ENCODE assay signal across 19 cellular contexts in genomic region chr18:34807106-34807796, GRCh38.
DNase-seq lines count a peak whose midpoint lies in the region; ATAC-seq, FAIRE-seq and TF ChIP-seq lines count a peak whose summit lies in the region.
"Had no signal": no experiment of that assay in that cellular context is flagged by ENCODE, and none has a peak within 500 bp of the region (broad histone marks: within the 10 kb centered on the region; RNA-seq: fewer than 3 reads in every experiment).

No MANE protein-coding gene starts in this region.

- H3K4me3 Mint-ChIP-seq in Calu3 (ENCODE audit: low read depth, unreplicated experiment): no peak overlapping the region
- H3K4me3 Mint-ChIP-seq in progenitor cell of endocrine pancreas (ENCODE audit: low read depth): no peak overlapping the region
- H3K4me3 Mint-ChIP-seq: activated CD4-positive, alpha-beta T cell treated with anti-CD3 and anti-CD28 coated beads for 36 hours; activated naive CD8-positive, alpha-beta T cell; naive B cell had no signal

- ATAC-seq in HepG2 (no peak), HG03442 (IDR thresholded peaks at IDR 0.05; ENCODE audit: unreplicated experiment) (no peak)
- ATAC-seq: activated CD4-positive, alpha-beta T cell treated with anti-CD3 and anti-CD28 coated beads for 36 hours had no signal

- CTCF ChIA-PET in Calu3 (lab: Charles Lee): interaction anchor here (0.8 to 1.1 kb wide), 2 partner anchors 19 to 33 kb away, joined by 3 read pairs; no protein-coding TSS in a partner anchor
- CTCF ChIA-PET in HepG2 (lab: Yijun Ruan, JAX; ENCODE audit: low intra/inter-chr PET ratio, low total read pairs): no interaction called here

- no peak overlapping the region for H3K4me3 ChIP-seq in HepG2 (replicated peaks in 1 of 3; ENCODE audit: insufficient read depth in 1 of 3, low read depth in 2 of 3, low read length in 3 of 3)
- H3K4me3 ChIP-seq: heart left ventricle had no signal

- no peaks in the 10 kb centered on the region for H3K9me3 ChIP-seq in HepG2 (ENCODE audit: low read length)
- H3K9me3 ChIP-seq: heart left ventricle had no signal

- no peaks in the 10 kb centered on the region for H3K27me3 ChIP-seq in HepG2 (ENCODE audit: control insufficient read depth in 1 of 2, insufficient read depth in 2 of 2, low read length in 2 of 2)
- H3K27me3 ChIP-seq: heart left ventricle had no signal

- H3K27ac Mint-ChIP-seq in Calu3 (ENCODE audit: unreplicated experiment): no peak overlapping the region
- no peak overlapping the region for H3K27ac Mint-ChIP-seq in progenitor cell of endocrine pancreas
- H3K27ac Mint-ChIP-seq: activated CD4-positive, alpha-beta T cell treated with anti-CD3 and anti-CD28 coated beads for 36 hours; activated naive CD8-positive, alpha-beta T cell; naive B cell had no signal

- H3K79me2 ChIP-seq in HepG2 (ENCODE audit: insufficient read depth, low read length): no peaks in the 10 kb centered on the region

- BruUV-seq in Calu3 (replicated peaks; lab: Mats Ljungman, UMichigan) (no TSS peak), HepG2 (replicated peaks; lab: Mats Ljungman, UMichigan) (no TSS peak)

- TF ChIP-seq POLR2A in HepG2 (IDR thresholded peaks at IDR 0.05; ENCODE audit: insufficient read depth in 1 of 2, low read depth in 2 of 2, low read length in 2 of 2): no peak

- H3K27ac ChIP-seq in HepG2 (ENCODE audit: extremely low read length, insufficient read depth, low read length): no peak overlapping the region
- H3K27ac ChIP-seq: epithelial cell of prostate had no signal

- DNase-seq in Calu3 (peak; percentile 8), NCI-H2196 (lab: John Stamatoyannopoulos, UW; ENCODE audit: unreplicated experiment) (peak; percentile 10), dermis blood vessel endothelial cell (peak; percentile 5), HepG2 (ENCODE audit: low spot score) (peak; percentile 4), progenitor cell of endocrine pancreas (ENCODE audit: low spot score, unreplicated experiment) (no peak)
- DNase-seq in stimulated activated CD4-positive, alpha-beta T cell treated with anti-CD3 and anti-CD28 coated beads, Interleukin-1b, Interleukin-23, amount 100 ng/mL, for 48 hours: no peak
- DNase-seq in NK-92 treated with Interleukin-12 subunit alpha and Interleukin-12 subunit beta, amount 100 ng/mL, for 24 hours (lab: John Stamatoyannopoulos, UW): no peak
- DNase-seq: activated CD4-positive, alpha-beta T cell treated with anti-CD3 and anti-CD28 coated beads for 36 hours; cerebellar nuclear complex; heart left ventricle; left ventricle myocardium superior; naive B cell; NCI-H2081 treated with DMSO at 0.1 percent for 48 hours; posterior cingulate gyrus; SHP77 treated with DMSO at 0.1 percent for 48 hours had no signal

- WGBS in HepG2 (ENCODE audit: low lambda C conversion rate): 90% methylated on average over 2 of the region's 2 CpGs

- in situ Hi-C loops in HepG2 (cut with HindIII; ENCODE audit: extremely low pct_ligation_motif_present, low pct_unique_long_range_greater_than_20kb): no loop called here

- H3K27me3 Mint-ChIP-seq in Calu3 (ENCODE audit: unreplicated experiment) (no peaks in the 10 kb centered on the region), progenitor cell of endocrine pancreas (no peaks in the 10 kb centered on the region)

- intact Hi-C loops in Calu3 (cut with micrococcal nuclease; ENCODE audit: unreplicated experiment): no loop called here
- intact Hi-C loops in HepG2 (cut with micrococcal nuclease; ENCODE audit: unreplicated experiment): no loop called here

- TF ChIP-seq RAD21 in HepG2 (CRISPR knock-in tag; IDR thresholded peaks at IDR 0.05): no peak

- H4K20me1 ChIP-seq in HepG2 (ENCODE audit: insufficient read depth, low read length): no peaks in the 10 kb centered on the region

- H3K4me1 Mint-ChIP-seq in Calu3 (ENCODE audit: low read depth, unreplicated experiment) (no peaks in the 10 kb centered on the region), progenitor cell of endocrine pancreas (ENCODE audit: low read depth) (no peaks in the 10 kb centered on the region)
- H3K4me1 Mint-ChIP-seq: naive B cell had no signal

- POLR2A ChIA-PET in HepG2 (lab: Yijun Ruan, JAX): no interaction called here

- no peak overlapping the region for H3K9ac ChIP-seq in HepG2 (ENCODE audit: insufficient read depth, low read depth, low read length)

- peaks cover 10% of the 10 kb centered on the region for H3K4me1 ChIP-seq in HepG2 (ENCODE audit: insufficient read depth, low read length)

- no peak for FAIRE-seq in HepG2 (lab: Jason Lieb, UNC)
- FAIRE-seq: G401.6 had no signal

- no peak overlapping the region for H3K4me2 ChIP-seq in HepG2 (ENCODE audit: low read depth, low read length)

- H3K9me3 Mint-ChIP-seq in Calu3 (ENCODE audit: low read depth, unreplicated experiment) (no peaks in the 10 kb centered on the region), progenitor cell of endocrine pancreas (ENCODE audit: low read depth) (no peaks in the 10 kb centered on the region)
- H3K9me3 Mint-ChIP-seq: naive B cell had no signal

- H2AFZ ChIP-seq in HepG2 (ENCODE audit: low read length): no peak overlapping the region

- TF ChIP-seq EP300 in HepG2 (IDR thresholded peaks at IDR 0.05; ENCODE audit: low read depth in 2 of 2, low read length in 2 of 2): no peak
- no peak for TF ChIP-seq EP300 in HepG2 (CRISPR knock-in tag; IDR thresholded peaks at IDR 0.05; ENCODE audit: borderline replicate concordance)

- TF ChIP-seq CTCF in Calu3 (IDR thresholded peaks at IDR 0.05; ENCODE audit: unreplicated experiment) (no peak), HepG2 (CRISPR knock-in tag; IDR thresholded peaks at IDR 0.05) (no peak), progenitor cell of endocrine pancreas (IDR thresholded peaks at IDR 0.05; ENCODE audit: unreplicated experiment) (no peak)

- H3K36me3 Mint-ChIP-seq in Calu3 (ENCODE audit: insufficient read depth, unreplicated experiment): no peaks in the 10 kb centered on the region
- no peaks in the 10 kb centered on the region for H3K36me3 Mint-ChIP-seq in progenitor cell of endocrine pancreas (ENCODE audit: insufficient read depth)
- H3K36me3 Mint-ChIP-seq: activated naive CD8-positive, alpha-beta T cell; naive B cell had no signal

- no peaks in the 10 kb centered on the region for H3K36me3 ChIP-seq in HepG2 (replicated peaks in 1 of 2; ENCODE audit: control insufficient read depth in 1 of 2, insufficient read depth in 2 of 2, low read length in 2 of 2)

TF ChIP-seq in HepG2, 621 proteins besides CTCF, POLR2A, EP300 and RAD21:
- TF ChIP-seq ZBTB20 (CRISPR knock-in tag; IDR thresholded peaks at IDR 0.05; ENCODE audit: borderline replicate concordance, low read depth) (no peak), FOSL2 (CRISPR knock-in tag; IDR thresholded peaks at IDR 0.05) (peak; percentile 8; the same call in 1 of the 2 replicates), ZNF710 (CRISPR knock-in tag; IDR thresholded peaks at IDR 0.05; ENCODE audit: borderline replicate concordance) (no peak), ELK4 (CRISPR knock-in tag; IDR thresholded peaks at IDR 0.05; ENCODE audit: borderline replicate concordance) (no peak)
TF ChIP-seq in HepG2: peak in this region for 1.

Comparison
In these comparisons a context has a peak if more than half of its experiments do, and no peak if none do; other contexts are left out.
1. DNase-seq: peak in Calu3 (single experiment), NCI-H2196 (single experiment), dermis blood vessel endothelial cell (single experiment) and HepG2 (single experiment); none in stimulated activated CD4-positive, alpha-beta T cell treated with anti-CD3 and anti-CD28 coated beads, Interleukin-1b, Interleukin-23, amount 100 ng/mL, for 48 hours (single experiment), NK-92 treated with Interleukin-12 subunit alpha and Interleukin-12 subunit beta, amount 100 ng/mL, for 24 hours (single experiment) and progenitor cell of endocrine pancreas (single experiment).